ENCODE assay signal across 1 cellular context in genomic region chr10:27242473-27242950, GRCh38.
TF ChIP-seq lines count a peak whose summit lies in the region.

No MANE protein-coding gene starts in this region.

TF ChIP-seq in HCT116, 20 proteins besides CTCF, POLR2A, EP300 and RAD21 (continued from another document):
- no peak for TF ChIP-seq REST (IDR thresholded peaks at IDR 0.05; ENCODE audit: low read depth)
